15 cellular contexts compared by ENCODE assay signal in genomic region chr10:120433176-120433575, GRCh38. TPM values are rescaled to one million over a fixed set of nuclear protein-coding genes. Genes with fewer than 3 reads are reported as not detected.
DNase-seq lines count a peak whose midpoint lies in the region; ATAC-seq and TF ChIP-seq lines count a peak whose summit lies in the region.
"Had no signal": no experiment of that assay in that cellular context is flagged by ENCODE, and none has a peak within 500 bp of the region (broad histone marks: within the 10 kb centered on the region; RNA-seq: fewer than 3 reads in every experiment).

No MANE protein-coding gene starts in this region.

- ATAC-seq in omental fat pad (ENCODE audit: low FRiP score) = no peak
- no peak for ATAC-seq in HG03280 (IDR thresholded peaks at IDR 0.05; ENCODE audit: unreplicated experiment)

- TF ChIP-seq CTCF in omental fat pad (IDR thresholded peaks at IDR 0.05) = no peak

- peak; percentile 51 for DNase-seq in NCI-H2171 treated with DMSO at 0.1 percent for 48 hours (lab: John Stamatoyannopoulos, UW)
- DNase-seq in NCI-H2171 (lab: John Stamatoyannopoulos, UW) = no peak
- DNase-seq in NCI-H187 (lab: John Stamatoyannopoulos, UW) = peak; percentile 3 to 29
- peak; percentile 80 for DNase-seq in cerebellar cortex (ENCODE audit: low spot score)
- no peak for DNase-seq in omental fat pad (ENCODE audit: low spot score)
- no peak for DNase-seq in kidney tubule cell (ENCODE audit: low spot score)
- DNase-seq: 8988T; AML-193; Caco-2; CD8-positive, alpha-beta memory T cell; EL; GDM1; GOT3; KBM-7 had no signal

RNA-seq across cellular contexts. Expression of gene PLPP4, which starts 23.9 kb away (rescaled TPM):
- total RNA-seq in omental fat pad = 1 to 10 TPM in 1 of 4 donors, under 1 TPM in 1, not detected in 2; 0.72 to 1.9 TPM
- total RNA-seq: CD8-positive, alpha-beta memory T cell had no signal

Comparison
In these comparisons a context has a peak if more than half of its experiments do, and no peak if none do; other contexts are left out.
1. DNase-seq: peak in NCI-H2171 treated with DMSO at 0.1 percent for 48 hours (single experiment), NCI-H187 (2 of 2) and cerebellar cortex (single experiment); none in NCI-H2171 (single experiment), omental fat pad (single experiment) and kidney tubule cell (single experiment).